15 cellular contexts compared by ENCODE assay signal in genomic region chr14:27366596-27366995, GRCh38.
A peak's percentile ranks its signal among the peaks of the same experiment; 100 is the strongest.
DNase-seq lines count a peak whose midpoint lies in the region; ATAC-seq, FAIRE-seq and TF ChIP-seq lines count a peak whose summit lies in the region.
"Had no signal": no experiment of that assay in that cellular context is flagged by ENCODE, and none has a peak within 500 bp of the region (broad histone marks: within the 10 kb centered on the region; RNA-seq: fewer than 3 reads in every experiment).

No MANE protein-coding gene starts in this region.

- no peaks in the 10 kb centered on the region for H3K9me1 ChIP-seq in endothelial cell of umbilical vein (replicated peaks; ENCODE audit: control insufficient read depth, extremely low read depth, insufficient read depth, low read length)

- peak overlapping the region; percentile 78 for H3K27ac ChIP-seq in endothelial cell of umbilical vein (ENCODE audit: insufficient read depth, low read depth, low read length)
- H3K27ac ChIP-seq in mesenchymal stem cell (ENCODE audit: low read length, poor library complexity, severe bottlenecking) = no peak overlapping the region
- H3K27ac ChIP-seq: BLaER1 treated with 17β-estradiol and CSF1 and Interleukin-3, amounts not matched to agents 10 nM and 100 nM had no signal

- TF ChIP-seq CTCF in endothelial cell of umbilical vein (IDR thresholded peaks at IDR 0.05; ENCODE audit: extremely low read depth in 1 of 2, insufficient read depth in 1 of 2, low read depth in 1 of 2, low read length in 2 of 2) = no peak
- no peak for TF ChIP-seq CTCF in osteocyte (IDR thresholded peaks at IDR 0.05)

- no peaks in the 10 kb centered on the region for H3K9me3 ChIP-seq in endothelial cell of umbilical vein (replicated peaks; ENCODE audit: control insufficient read depth, insufficient read depth, low read length)
- H3K9me3 ChIP-seq in mesenchymal stem cell (ENCODE audit: control insufficient read depth, low read length) = no peaks in the 10 kb centered on the region
- H3K9me3 ChIP-seq: BLaER1 treated with 17β-estradiol and CSF1 and Interleukin-3, amounts not matched to agents 10 nM and 100 nM had no signal

- H3K27me3 ChIP-seq in endothelial cell of umbilical vein (ENCODE audit: control insufficient read depth in 2 of 2, insufficient read depth in 2 of 2, low read length in 2 of 2) = no peaks in the 10 kb centered on the region
- no peaks in the 10 kb centered on the region for H3K27me3 ChIP-seq in mesenchymal stem cell (ENCODE audit: control insufficient read depth in 1 of 2, insufficient read depth in 1 of 2, low read length in 2 of 2)
- H3K27me3 ChIP-seq: BLaER1 treated with 17β-estradiol and CSF1 and Interleukin-3, amounts not matched to agents 10 nM and 100 nM had no signal

- H3K27ac Mint-ChIP-seq in osteocyte (ENCODE audit: unreplicated experiment) = no peak overlapping the region
- H3K27ac Mint-ChIP-seq: CD4-positive, CD25-positive, alpha-beta regulatory T cell had no signal

- H3K36me3 Mint-ChIP-seq in activated T-cell treated with anti-CD3 and anti-CD28 coated beads, Interleukin-2, amount 50 U/mL, for 4 hours (ENCODE audit: insufficient read depth) = no peaks in the 10 kb centered on the region
- no peaks in the 10 kb centered on the region for H3K36me3 Mint-ChIP-seq in osteocyte (ENCODE audit: unreplicated experiment)
- H3K36me3 Mint-ChIP-seq: CD4-positive, CD25-positive, alpha-beta regulatory T cell had no signal

- H3K9ac ChIP-seq in endothelial cell of umbilical vein (replicated peaks; ENCODE audit: extremely low read depth, insufficient read depth, low read length) (peak overlapping the region; percentile 28), mesenchymal stem cell (ENCODE audit: low read length) (no peak overlapping the region)
- H3K9ac ChIP-seq: BLaER1 treated with 17β-estradiol and CSF1 and Interleukin-3, amounts not matched to agents 10 nM and 100 nM had no signal

- H2BK12ac ChIP-seq in mesenchymal stem cell (ENCODE audit: low read length in 2 of 2) = no peak overlapping the region

- ATAC-seq in left colon = no peak
- ATAC-seq in activated T-cell treated with anti-CD3 and anti-CD28 coated beads, Interleukin-2, amount 50 U/mL, for 4 hours = no peak
- ATAC-seq: GM12878 had no signal

- H2BK120ac ChIP-seq in mesenchymal stem cell (ENCODE audit: low read depth, low read length) = no peak overlapping the region

- no peak overlapping the region for H3K4me3 Mint-ChIP-seq in activated T-cell treated with anti-CD3 and anti-CD28 coated beads, Interleukin-2, amount 50 U/mL, for 4 hours
- no peak overlapping the region for H3K4me3 Mint-ChIP-seq in osteocyte (ENCODE audit: unreplicated experiment)
- H3K4me3 Mint-ChIP-seq: CD4-positive, CD25-positive, alpha-beta regulatory T cell had no signal

- H3K79me2 ChIP-seq in endothelial cell of umbilical vein (ENCODE audit: control insufficient read depth, insufficient read depth, low read length) = no peaks in the 10 kb centered on the region

- H3K4me1 ChIP-seq in endothelial cell of umbilical vein (ENCODE audit: control insufficient read depth, extremely low read depth, insufficient read depth, low read length) = peaks cover 14% of the 10 kb centered on the region
- no peaks in the 10 kb centered on the region for H3K4me1 ChIP-seq in mesenchymal stem cell (ENCODE audit: control insufficient read depth, insufficient read depth, low read depth, low read length)
- H3K4me1 ChIP-seq: BLaER1 treated with 17β-estradiol and CSF1 and Interleukin-3, amounts not matched to agents 10 nM and 100 nM had no signal

- no peaks in the 10 kb centered on the region for H3K36me3 ChIP-seq in endothelial cell of umbilical vein (ENCODE audit: control insufficient read depth in 2 of 2, extremely low read depth in 1 of 2, insufficient read depth in 2 of 2, low read length in 2 of 2)
- H3K36me3 ChIP-seq in mesenchymal stem cell (ENCODE audit: control insufficient read depth in 1 of 2, insufficient read depth in 2 of 2, low read depth in 1 of 2, low read length in 2 of 2) = no peaks in the 10 kb centered on the region
- H3K36me3 ChIP-seq: BLaER1 treated with 17β-estradiol and CSF1 and Interleukin-3, amounts not matched to agents 10 nM and 100 nM had no signal

- WGBS in mesenchymal stem cell = 77% methylated on average over 3 of the region's 5 CpGs

- DNase-seq in H4 (ENCODE audit: low spot score) (peak; percentile 61), NCI-H460 (ENCODE audit: extremely low read depth, low read depth) (peak; percentile 26), endothelial cell of umbilical vein (ENCODE audit: low read depth, low spot score) (peak; percentile 81), mesenchymal stem cell (peak; percentile 29), NK-92 (lab: John Stamatoyannopoulos, UW; ENCODE audit: unreplicated experiment) (no peak), left colon (no peak), osteocyte (ENCODE audit: extremely low spot score, unreplicated experiment) (no peak)
- DNase-seq in activated T-cell treated with anti-CD3 and anti-CD28 coated beads, Interleukin-2, amount 50 U/mL, for 4 hours = no peak
- DNase-seq: ACHN; CD4-positive, CD25-positive, alpha-beta regulatory T cell; DMS53 had no signal

- no peak overlapping the region for H2AK5ac ChIP-seq in mesenchymal stem cell (ENCODE audit: low read length, severe bottlenecking)

- POLR2A ChIA-PET in endothelial cell of umbilical vein (lab: Charles Lee) = no interaction called here

- H3K14ac ChIP-seq in mesenchymal stem cell (ENCODE audit: low read length in 2 of 2) = no peak overlapping the region

- no peaks in the 10 kb centered on the region for H3K79me1 ChIP-seq in mesenchymal stem cell (replicated peaks; ENCODE audit: low read length, poor library complexity, severe bottlenecking)

- dilution Hi-C loops in endothelial cell of umbilical vein (cut with MboI; ENCODE audit: extremely low pct_ligation_motif_present, low sequenced_read_pairs) = no loop called here

- H3K23ac ChIP-seq in mesenchymal stem cell (ENCODE audit: low read length in 2 of 2) = no peak overlapping the region

- H2AFZ ChIP-seq in endothelial cell of umbilical vein (ENCODE audit: low read depth, low read length) (no peak overlapping the region), mesenchymal stem cell (ENCODE audit: low read depth, low read length) (no peak overlapping the region)

- H4K20me1 ChIP-seq in endothelial cell of umbilical vein (replicated peaks; ENCODE audit: control insufficient read depth, extremely low read depth, insufficient read depth, low read length) = no peaks in the 10 kb centered on the region
- H4K20me1 ChIP-seq: BLaER1 treated with 17β-estradiol and CSF1 and Interleukin-3, amounts not matched to agents 10 nM and 100 nM had no signal

- intact Hi-C loops in endothelial cell of umbilical vein (cut with micrococcal nuclease) (loop anchor here (1.0 kb wide), 1 partner anchor 26 kb away; no protein-coding TSS in a partner anchor), left colon (cut with DNase I, micrococcal nuclease) (no loop called here)

- no peak for TF ChIP-seq POLR2A in endothelial cell of umbilical vein (IDR thresholded peaks at IDR 0.05; ENCODE audit: low read depth, low read length)

- H3K18ac ChIP-seq in mesenchymal stem cell (ENCODE audit: low read depth in 1 of 2, low read length in 2 of 2) = no peak overlapping the region

- H3K4me2 ChIP-seq in endothelial cell of umbilical vein (ENCODE audit: insufficient read depth, low read length) (peak overlapping the region; percentile 31), mesenchymal stem cell (ENCODE audit: low read length, poor library complexity, severe bottlenecking) (no peak overlapping the region)
- H3K4me2 ChIP-seq: BLaER1 treated with 17β-estradiol and CSF1 and Interleukin-3, amounts not matched to agents 10 nM and 100 nM had no signal

- FAIRE-seq in endothelial cell of umbilical vein (lab: Jason Lieb, UNC) = no peak
- FAIRE-seq: GM12878, GM18507, H54 had no signal

- H3K4me3 ChIP-seq in endothelial cell of umbilical vein (replicated peaks in 1 of 3; ENCODE audit: insufficient read depth in 1 of 3, low read depth in 1 of 3, low read length in 3 of 3) (no peak overlapping the region), mesenchymal stem cell (ENCODE audit: insufficient read depth in 1 of 2, low read depth in 1 of 2, low read length in 2 of 2) (no peak overlapping the region)
- H3K4me3 ChIP-seq: BLaER1 treated with 17β-estradiol and CSF1 and Interleukin-3, amounts not matched to agents 10 nM and 100 nM; GM12878 had no signal

- no peaks in the 10 kb centered on the region for H3K27me3 Mint-ChIP-seq in activated T-cell treated with anti-CD3 and anti-CD28 coated beads, Interleukin-2, amount 50 U/mL, for 4 hours (ENCODE audit: low read depth)
- H3K27me3 Mint-ChIP-seq in osteocyte (ENCODE audit: unreplicated experiment) = no peaks in the 10 kb centered on the region
- H3K27me3 Mint-ChIP-seq: CD4-positive, CD25-positive, alpha-beta regulatory T cell had no signal

- H2BK5ac ChIP-seq in mesenchymal stem cell (ENCODE audit: low read depth, low read length, poor library complexity, severe bottlenecking) = no peak overlapping the region

- BruUV-seq in endothelial cell of umbilical vein (replicated peaks; lab: Mats Ljungman, UMichigan) = no TSS peak

- no peak overlapping the region for H4K91ac ChIP-seq in mesenchymal stem cell (ENCODE audit: low read length)

- no peak overlapping the region for H3K4ac ChIP-seq in mesenchymal stem cell (ENCODE audit: low read depth in 1 of 2, low read length in 2 of 2)

- CTCF ChIA-PET in endothelial cell of umbilical vein (lab: Charles Lee) = interaction anchor here (1.0 to 1.9 kb wide), 4 partner anchors 10 to 713 kb away, joined by 3 to 7 read pairs (median 4); no protein-coding TSS in a partner anchor

- H4K8ac ChIP-seq in mesenchymal stem cell (ENCODE audit: low read length) = no peak overlapping the region

- H3K4me1 Mint-ChIP-seq in activated T-cell treated with anti-CD3 and anti-CD28 coated beads, Interleukin-2, amount 50 U/mL, for 4 hours (ENCODE audit: low read depth) = no peaks in the 10 kb centered on the region
- no peaks in the 10 kb centered on the region for H3K4me1 Mint-ChIP-seq in osteocyte (ENCODE audit: unreplicated experiment)
- H3K4me1 Mint-ChIP-seq: CD4-positive, CD25-positive, alpha-beta regulatory T cell had no signal

- H2BK15ac ChIP-seq in mesenchymal stem cell (ENCODE audit: low read depth, poor library complexity, severe bottlenecking) = no peak overlapping the region

- H3K9me3 Mint-ChIP-seq in activated T-cell treated with anti-CD3 and anti-CD28 coated beads, Interleukin-2, amount 50 U/mL, for 4 hours = peaks cover 5% of the 10 kb centered on the region
- no peaks in the 10 kb centered on the region for H3K9me3 Mint-ChIP-seq in osteocyte (ENCODE audit: unreplicated experiment)

TF ChIP-seq in endothelial cell of umbilical vein, 7 proteins besides CTCF, POLR2A, EP300 and RAD21 (continues in another document):
- TF ChIP-seq POLR2AphosphoS5 (IDR thresholded peaks at IDR 0.05; ENCODE audit: insufficient read depth, low read depth, low read length) (peak; percentile 29), EZH2 (IDR thresholded peaks at IDR 0.05; ENCODE audit: borderline replicate concordance, low read depth, low read length, severe bottlenecking) (no peak), GATA2 (IDR thresholded peaks at IDR 0.05; ENCODE audit: insufficient read depth, insufficient read length, low read depth, low read length) (peak; percentile 14), MYC (IDR thresholded peaks at IDR 0.05; ENCODE audit: low read depth, low read length) (no peak), JUN (IDR thresholded peaks at IDR 0.05; ENCODE audit: borderline replicate concordance, insufficient read depth, insufficient read length, low read depth) (peak; percentile 47)

Comparison
In these comparisons a context has a peak if more than half of its experiments do, and no peak if none do; other contexts are left out.
1. DNase-seq: peak in H4 (single experiment), NCI-H460 (single experiment), endothelial cell of umbilical vein (single experiment) and mesenchymal stem cell (single experiment); none in NK-92 (single experiment), left colon (0 of 2), activated T-cell treated with anti-CD3 and anti-CD28 coated beads, Interleukin-2, amount 50 U/mL, for 4 hours (single experiment) and osteocyte (single experiment).